In the genomic region with DNA sequence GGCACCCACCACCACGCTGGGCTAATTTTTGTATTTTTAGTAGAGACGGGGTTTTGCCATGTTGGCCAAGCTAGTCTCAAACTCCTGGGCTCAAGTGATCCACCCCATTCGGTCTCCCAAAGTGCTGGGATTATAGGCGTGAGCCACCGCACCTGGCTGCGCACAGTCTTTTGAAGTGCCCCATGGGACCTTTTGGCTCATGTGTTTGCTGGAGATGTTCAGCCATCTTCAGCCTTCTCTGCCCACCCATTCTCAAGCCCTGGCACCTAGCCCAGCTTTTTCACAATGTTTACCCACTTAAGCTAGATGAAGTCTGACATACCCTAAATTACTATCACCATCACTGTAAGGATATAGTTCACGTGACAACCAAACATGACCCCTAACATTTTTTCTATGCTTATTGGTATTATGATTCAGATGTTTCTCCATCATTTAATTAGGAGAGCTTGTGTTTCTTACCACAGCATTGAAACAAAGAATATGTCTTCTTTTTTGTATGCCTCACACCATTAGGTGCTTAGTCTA, we compare ENCODE assay signal across 11 cellular contexts. TPM values are rescaled to one million over a fixed set of nuclear protein-coding genes. Genes with fewer than 3 reads are reported as not detected.
DNase-seq lines count a peak whose midpoint lies in the region; ATAC-seq and TF ChIP-seq lines count a peak whose summit lies in the region.
"Had no signal": no experiment of that assay in that cellular context is flagged by ENCODE, and none has a peak within 500 bp of the region (broad histone marks: within the 10 kb centered on the region; RNA-seq: fewer than 3 reads in every experiment).

No MANE protein-coding gene starts in this region.

- ATAC-seq in left cardiac atrium (no peak), esophagus mucosa (no peak), natural killer cell (no peak)
- no peak for ATAC-seq in activated CD4-positive, CD25-positive, alpha-beta regulatory T cell treated with anti-CD3 and anti-CD28 coated beads, Interleukin-2, amount 50 U/mL, for 24 hours
- ATAC-seq: naive thymus-derived CD4-positive, alpha-beta T cell had no signal

- H3K9me3 Mint-ChIP-seq in chondrocyte (ENCODE audit: low read depth) (no peaks in the 10 kb centered on the region), natural killer cell (no peaks in the 10 kb centered on the region)
- H3K9me3 Mint-ChIP-seq: naive thymus-derived CD4-positive, alpha-beta T cell had no signal

- H3K4me3 ChIP-seq in right atrium auricular region, result no peak overlapping the region
- H3K4me3 ChIP-seq: esophagus muscularis mucosa had no signal

- TF ChIP-seq CTCF in right atrium auricular region (IDR thresholded peaks at IDR 0.05), result no peak
- no peak for TF ChIP-seq CTCF in chondrocyte (IDR thresholded peaks at IDR 0.05)
- TF ChIP-seq CTCF in natural killer cell (IDR thresholded peaks at IDR 0.05), result no peak

- H3K36me3 Mint-ChIP-seq in chondrocyte (ENCODE audit: low read depth) (no peaks in the 10 kb centered on the region), natural killer cell (peaks cover 11% of the 10 kb centered on the region)

- peak overlapping the region; percentile 64 to 75 for H3K27ac ChIP-seq in right atrium auricular region

- intact Hi-C loops in left cardiac atrium (cut with DNase I) (no loop called here), natural killer cell (cut with micrococcal nuclease) (no loop called here)

- no peaks in the 10 kb centered on the region for H3K27me3 ChIP-seq in right atrium auricular region
- H3K27me3 ChIP-seq: esophagus muscularis mucosa had no signal

- DNase-seq in right atrium auricular region (ENCODE audit: low spot score) (no peak), left cardiac atrium (no peak), NCI-H2196 (lab: John Stamatoyannopoulos, UW; ENCODE audit: unreplicated experiment) (peak; percentile 66), chondrocyte (ENCODE audit: low spot score) (peak; percentile 18), activated T-cell treated with anti-CD3 and anti-CD28 coated beads for 4 hours (no peak), natural killer cell (no peak)
- DNase-seq: naive thymus-derived CD4-positive, alpha-beta T cell; trophoblast cell had no signal

- H3K27ac Mint-ChIP-seq in chondrocyte (ENCODE audit: unreplicated experiment) (no peak overlapping the region), natural killer cell (no peak overlapping the region)

- peaks cover 0 to 64% of the 10 kb centered on the region in 2 donors for H3K4me1 ChIP-seq in right atrium auricular region

- H3K9me3 ChIP-seq in right atrium auricular region, result no peaks in the 10 kb centered on the region
- H3K9me3 ChIP-seq: esophagus muscularis mucosa had no signal

- H3K4me1 Mint-ChIP-seq in chondrocyte (ENCODE audit: low read depth) (peaks cover 9% of the 10 kb centered on the region), natural killer cell (peaks cover 1 to 18% of the 10 kb centered on the region in 2 donors)

- peaks cover 6% of the 10 kb centered on the region for H3K36me3 ChIP-seq in right atrium auricular region

- H3K4me3 Mint-ChIP-seq in chondrocyte (ENCODE audit: unreplicated experiment), result no peak overlapping the region
- no peak overlapping the region for H3K4me3 Mint-ChIP-seq in natural killer cell
- H3K4me3 Mint-ChIP-seq: naive thymus-derived CD4-positive, alpha-beta T cell had no signal

- H3K27me3 Mint-ChIP-seq in chondrocyte (ENCODE audit: low read depth) (peaks cover 4% of the 10 kb centered on the region), natural killer cell (ENCODE audit: low read depth in 2 of 2) (no peaks in the 10 kb centered on the region)

RNA-seq across cellular contexts. Expression of gene PECAM1, which starts 32.3 kb away (rescaled TPM):
- 100 to 1,000 TPM in 1 of 2 donors, 10 to 100 TPM in 1; 77.5 to 153 TPM for total RNA-seq in right atrium auricular region
- 100 to 1,000 TPM; 147 to 297 TPM for total RNA-seq in left cardiac atrium
- 0.15 to 0.34 TPM in 2 of 3 replicates, not detected in the other for total RNA-seq in chondrocyte
- 32.3 TPM for total RNA-seq in esophagus mucosa
- 10 to 100 TPM; 57.1 to 79.8 (median 72.6) TPM for total RNA-seq in natural killer cell

Comparison
In these comparisons a context has a peak if more than half of its experiments do, and no peak if none do; other contexts are left out.
1. DNase-seq: peak in NCI-H2196 (single experiment) and chondrocyte (single experiment); none in right atrium auricular region (single experiment), left cardiac atrium (single experiment), activated T-cell treated with anti-CD3 and anti-CD28 coated beads for 4 hours (single experiment) and natural killer cell (single experiment).
2. RNA of gene PECAM1, which starts 32.3 kb away (total RNA-seq): 147 to 297 TPM in left cardiac atrium, 77.5 to 153 TPM in right atrium auricular region, 57.1 to 79.8 TPM in natural killer cell and 32.3 TPM in esophagus mucosa (single experiment); 0.15 to 0.34 TPM in chondrocyte; every median in the first group is over 10 times any median in the second.